Comparison of ENCODE assay signal across 32 cellular contexts in the genomic region with DNA sequence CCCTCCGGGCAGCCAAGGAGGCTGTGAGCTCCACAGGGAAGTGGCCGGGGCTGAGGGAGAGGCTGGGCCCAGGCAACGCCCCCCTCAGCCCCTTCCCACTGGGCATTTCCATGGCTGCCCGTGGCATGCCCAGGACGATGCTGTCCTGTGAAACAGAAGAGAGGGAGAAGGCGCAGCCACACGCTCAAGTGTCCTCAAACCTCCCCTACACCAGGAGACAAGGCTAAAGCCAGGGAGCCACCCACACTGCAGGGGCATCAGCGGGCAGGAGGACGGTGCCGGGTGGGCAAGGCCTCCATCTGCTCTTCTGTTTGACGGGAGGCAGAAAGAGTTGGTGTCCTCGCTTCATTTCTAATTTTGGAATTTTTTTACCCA. TPM values are rescaled to one million over a fixed set of nuclear protein-coding genes. Genes with fewer than 3 reads are reported as not detected.
"Had no signal": no experiment of that assay in that cellular context is flagged by ENCODE, and none has a peak within 500 bp of the region (broad histone marks: within the 10 kb centered on the region; RNA-seq: fewer than 3 reads in every experiment).

No MANE protein-coding gene starts in this region.

- H3K27ac Mint-ChIP-seq: activated CD8-positive, alpha-beta T cell treated with anti-CD3 and anti-CD28 coated beads for 36 hours; activated T-helper 1 cell treated with anti-CD3 and anti-CD28 coated beads, Interleukin-12 subunit alpha, Interleukin-12 subunit beta, Interleukin-2, Interleukin-4 antibody, amounts not matched to agents 30 ng/mL and 10 ng/mL and 1 ng/mL, durations not matched to agents 14 hours and 24 hours and 36 hours; nephron; T-helper 1 cell treated with Interleukin-12 subunit alpha and Interleukin-12 subunit beta and Interleukin-4 antibody, amounts not matched to agents 30 μg/mL and 1 μg/mL, for 36 hours had no signal

- H3K9me3 Mint-ChIP-seq: activated CD8-positive, alpha-beta T cell treated with anti-CD3 and anti-CD28 coated beads for 36 hours; activated T-helper 1 cell treated with anti-CD3 and anti-CD28 coated beads, Interleukin-12 subunit alpha, Interleukin-12 subunit beta, Interleukin-2, Interleukin-4 antibody, amounts not matched to agents 30 ng/mL and 10 ng/mL and 1 ng/mL, durations not matched to agents 14 hours and 24 hours and 36 hours; nephron; T-helper 1 cell treated with Interleukin-12 subunit alpha and Interleukin-12 subunit beta and Interleukin-4 antibody, amounts not matched to agents 30 μg/mL and 1 μg/mL, for 36 hours had no signal

- H3K27ac ChIP-seq: brain microvascular endothelial cell, left ventricle myocardium inferior, neutrophil, pancreas, prostate gland, sigmoid colon, suprapubic skin, tibial artery, VCaP had no signal

- DNase-seq: activated CD4-positive, alpha-beta T cell treated with anti-CD3 and anti-CD28 coated beads for 48 hours; activated CD8-positive, alpha-beta T cell treated with anti-CD3 and anti-CD28 coated beads for 36 hours; activated gamma-delta T cell treated with Interleukin-2 at 50 U/mL for 16 hours; activated naive CD4-positive, alpha-beta T cell treated with anti-CD3 and anti-CD28 coated beads, Interleukin-2, amount 50 U/mL, for 16 hours; activated T-cell treated with anti-CD3 and anti-CD28 coated beads, Interleukin-2, amount 50 U/mL, for 1 hour; amniotic stem cell; brain microvascular endothelial cell; caudate nucleus; foreskin fibroblast; left ventricle myocardium inferior; pancreas; retina; sigmoid colon; small intestine; stimulated activated CD4-positive, alpha-beta T cell treated with anti-CD3 and anti-CD28 coated beads, Interleukin-2, amount 100 ng/mL, for 24 hours; stimulated activated naive CD4-positive, alpha-beta T cell; SW 1271; T-helper 9 cell had no signal

- H3K9me3 ChIP-seq: left ventricle myocardium inferior, neutrophil, pancreas, prostate gland, sigmoid colon, suprapubic skin, tibial artery had no signal

- H3K4me1 Mint-ChIP-seq: nephron had no signal

- H3K36me3 ChIP-seq: brain microvascular endothelial cell, left ventricle myocardium inferior, neutrophil, pancreas, prostate gland, sigmoid colon, suprapubic skin, tibial artery had no signal

- ATAC-seq: activated CD4-positive, CD25-positive, alpha-beta regulatory T cell treated with anti-CD3 and anti-CD28 coated beads, Interleukin-2, amount 50 U/mL, for 24 hours; activated CD8-positive, alpha-beta T cell treated with anti-CD3 and anti-CD28 coated beads for 36 hours; esophagus mucosa; pancreas had no signal

- H3K27me3 Mint-ChIP-seq: activated CD8-positive, alpha-beta T cell treated with anti-CD3 and anti-CD28 coated beads for 36 hours had no signal

- H3K4me3 ChIP-seq: left ventricle myocardium inferior, lung, pancreas, prostate gland, sigmoid colon, suprapubic skin, tibial artery had no signal

- H3K4me3 Mint-ChIP-seq: activated CD8-positive, alpha-beta T cell treated with anti-CD3 and anti-CD28 coated beads for 36 hours; activated T-helper 1 cell treated with anti-CD3 and anti-CD28 coated beads, Interleukin-12 subunit alpha, Interleukin-12 subunit beta, Interleukin-2, Interleukin-4 antibody, amounts not matched to agents 30 ng/mL and 10 ng/mL and 1 ng/mL, durations not matched to agents 14 hours and 24 hours and 36 hours; nephron; T-helper 1 cell treated with Interleukin-12 subunit alpha and Interleukin-12 subunit beta and Interleukin-4 antibody, amounts not matched to agents 30 μg/mL and 1 μg/mL, for 36 hours had no signal

- H3K4me1 ChIP-seq: left ventricle myocardium inferior, pancreas, prostate gland, sigmoid colon, suprapubic skin, tibial artery had no signal

- H3K27me3 ChIP-seq: pancreas, sigmoid colon, suprapubic skin had no signal

RNA-seq across cellular contexts. Expression of a gene that starts 14.2 kb away (rescaled TPM):
- total RNA-seq: activated CD8-positive, alpha-beta T cell treated with anti-CD3 and anti-CD28 coated beads for 36 hours; activated T-helper 1 cell treated with anti-CD3 and anti-CD28 coated beads, Interleukin-12 subunit alpha, Interleukin-12 subunit beta, Interleukin-2, Interleukin-4 antibody, amounts not matched to agents 30 ng/mL and 10 ng/mL and 1 ng/mL, durations not matched to agents 14 hours and 24 hours and 36 hours; astrocyte; chondrocyte; esophagus mucosa; left ventricle myocardium inferior; lung; mucosa of gallbladder; pancreas; prostate gland; sigmoid colon; suprapubic skin had no signal
- polyA plus RNA-seq: lung, small intestine had no signal

RNA-seq across cellular contexts. Expression of a gene that starts 21.6 kb away (rescaled TPM):
- total RNA-seq: activated CD8-positive, alpha-beta T cell treated with anti-CD3 and anti-CD28 coated beads for 36 hours; activated T-helper 1 cell treated with anti-CD3 and anti-CD28 coated beads, Interleukin-12 subunit alpha, Interleukin-12 subunit beta, Interleukin-2, Interleukin-4 antibody, amounts not matched to agents 30 ng/mL and 10 ng/mL and 1 ng/mL, durations not matched to agents 14 hours and 24 hours and 36 hours had no signal

RNA-seq across cellular contexts. Expression of a gene that starts 38.7 kb away (rescaled TPM):
- total RNA-seq: activated T-helper 1 cell treated with anti-CD3 and anti-CD28 coated beads, Interleukin-12 subunit alpha, Interleukin-12 subunit beta, Interleukin-2, Interleukin-4 antibody, amounts not matched to agents 30 ng/mL and 10 ng/mL and 1 ng/mL, durations not matched to agents 14 hours and 24 hours and 36 hours; astrocyte; esophagus mucosa; left ventricle myocardium inferior; sigmoid colon; suprapubic skin had no signal
